In the genomic region with DNA sequence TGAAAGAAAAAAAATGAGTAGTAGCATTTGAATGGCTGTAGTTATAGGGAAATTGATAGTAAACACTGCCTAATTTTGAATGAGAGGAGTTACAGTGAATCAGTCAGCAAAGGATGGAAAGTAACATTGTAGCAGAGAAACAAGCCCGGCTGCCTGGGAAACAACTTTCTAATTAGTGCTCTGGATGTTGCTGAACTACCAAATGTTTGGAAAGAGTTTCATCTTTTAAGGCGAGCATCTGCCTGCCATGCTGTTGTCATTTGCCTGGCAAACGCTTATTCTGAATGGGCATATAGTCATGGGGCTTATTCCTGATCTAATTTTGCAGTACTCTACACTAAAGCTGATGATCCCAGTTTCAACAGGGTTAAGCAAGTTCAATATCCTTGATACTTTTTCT, we compare ENCODE assay signal across 20 cellular contexts.
DNase-seq lines count a peak whose midpoint lies in the region; ATAC-seq and TF ChIP-seq lines count a peak whose summit lies in the region.
"Had no signal": no experiment of that assay in that cellular context is flagged by ENCODE, and none has a peak within 500 bp of the region (broad histone marks: within the 10 kb centered on the region; RNA-seq: fewer than 3 reads in every experiment).

No MANE protein-coding gene starts in this region.

- H3K79me2 ChIP-seq in OCI-LY7 (ENCODE audit: insufficient read depth, low read depth, low read length): no peaks in the 10 kb centered on the region

- ATAC-seq in left cardiac atrium: no peak
- ATAC-seq: K562 had no signal

- no peaks in the 10 kb centered on the region for H3K9me2 ChIP-seq in OCI-LY7 (ENCODE audit: insufficient read depth, low read length)

- no peak overlapping the region for H2AFZ ChIP-seq in OCI-LY7 (ENCODE audit: low read length)

- BruUV-seq in OCI-LY7 (replicated peaks; lab: Mats Ljungman, UMichigan): no TSS peak

- no peaks in the 10 kb centered on the region for H4K20me1 ChIP-seq in OCI-LY7 (ENCODE audit: insufficient read depth, low read length)
- H4K20me1 ChIP-seq: BLaER1 had no signal

- TF ChIP-seq EP300 in transverse colon (IDR thresholded peaks at IDR 0.05; ENCODE audit: low read depth): no peak

- no peak for DNase-seq in left ventricle myocardium inferior
- no peak for DNase-seq in left cardiac atrium
- DNase-seq in NCI-H446 treated with DMSO at 0.1 percent for 48 hours (lab: John Stamatoyannopoulos, UW): peak; percentile 27
- DNase-seq in fibroblast of mammary gland (ENCODE audit: low read depth): peak; percentile 14
- no peak for DNase-seq in MV-4-11 (lab: John Stamatoyannopoulos, UW)
- DNase-seq in CD1c-positive myeloid dendritic cell (ENCODE audit: extremely low spot score): no peak
- no peak for DNase-seq in transverse colon
- no peak for DNase-seq in OCI-LY7 (ENCODE audit: low spot score)
- DNase-seq: CD4-positive, alpha-beta memory T cell; GOT3; NCI-H1048; NCI-H1417 treated with DMSO at 0.1 percent for 48 hours; NCI-H2029; Right ventricle myocardium superior; SW 1271 had no signal

- H3K4me1 ChIP-seq in left ventricle myocardium inferior (peaks cover 11% of the 10 kb centered on the region), transverse colon (no peaks in the 10 kb centered on the region), OCI-LY7 (ENCODE audit: insufficient read depth, low read length, poor library complexity, severe bottlenecking) (no peaks in the 10 kb centered on the region)
- H3K4me1 ChIP-seq: Caco-2 had no signal

- 74 to 80% methylated on average over 2 to 3 of the region's 3 CpGs for WGBS in transverse colon (ENCODE audit: low coverage in 1 of 2), 2 donors

- H3K27me3 ChIP-seq in left ventricle myocardium inferior (ENCODE audit: low read depth) (no peaks in the 10 kb centered on the region), transverse colon (no peaks in the 10 kb centered on the region)
- H3K27me3 ChIP-seq: BLaER1, MG63 had no signal

- H3K36me3 ChIP-seq in left ventricle myocardium inferior (no peaks in the 10 kb centered on the region), transverse colon (no peaks in the 10 kb centered on the region), OCI-LY7 (ENCODE audit: insufficient read depth, low read length) (no peaks in the 10 kb centered on the region)
- H3K36me3 ChIP-seq: BLaER1, MG63 had no signal

- CTCF ChIA-PET in OCI-LY7 (lab: Charles Lee; ENCODE audit: unreplicated experiment): no interaction called here

- POLR2A ChIA-PET in OCI-LY7 (lab: Charles Lee): no interaction called here

- TF ChIP-seq CTCF in left ventricle myocardium inferior (IDR thresholded peaks at IDR 0.05; ENCODE audit: borderline replicate concordance): no peak
- TF ChIP-seq CTCF in fibroblast of mammary gland (conservative IDR thresholded peaks at IDR 0.05; ENCODE audit: control insufficient read depth, insufficient read depth, low read depth, low read length): no peak
- no peak for TF ChIP-seq CTCF in transverse colon (IDR thresholded peaks at IDR 0.05)
- TF ChIP-seq CTCF in OCI-LY7 (conservative IDR thresholded peaks at IDR 0.05; ENCODE audit: low read length): no peak

- H3K9me3 ChIP-seq in left ventricle myocardium inferior (replicated peaks): no peaks in the 10 kb centered on the region
- no peaks in the 10 kb centered on the region for H3K9me3 ChIP-seq in transverse colon
- no peaks in the 10 kb centered on the region for H3K9me3 ChIP-seq in OCI-LY7 (ENCODE audit: low read length)
- H3K9me3 ChIP-seq: BLaER1, Caco-2, MG63 had no signal

- intact Hi-C loops in left ventricle myocardium inferior (cut with micrococcal nuclease): no loop called here
- intact Hi-C loops in left cardiac atrium (cut with DNase I): loop anchor here in 1 of 2 donors (10.0 kb wide), 1 partner anchor 132 kb away; no protein-coding TSS in a partner anchor
- intact Hi-C loops in transverse colon (cut with DNase I; ENCODE audit: low total_unique reads): no loop called here
- intact Hi-C loops in OCI-LY7 (cut with micrococcal nuclease; ENCODE audit: unreplicated experiment): no loop called here

- H3K27ac ChIP-seq in left ventricle myocardium inferior (replicated peaks) (peak overlapping the region; percentile 15), transverse colon (no peak overlapping the region), OCI-LY7 (ENCODE audit: low read depth, low read length, poor library complexity, severe bottlenecking) (no peak overlapping the region)
- H3K27ac ChIP-seq: BLaER1, HL-60 had no signal

- H3K4me3 ChIP-seq in left ventricle myocardium inferior (no peak overlapping the region), fibroblast of mammary gland (ENCODE audit: control insufficient read depth, low read depth, low read length) (no peak overlapping the region), transverse colon (no peak overlapping the region), OCI-LY7 (ENCODE audit: low read depth, low read length, poor library complexity, severe bottlenecking) (no peak overlapping the region)
- H3K4me3 ChIP-seq: BLaER1, K562, MG63 had no signal

- TF ChIP-seq POLR2A in transverse colon (IDR thresholded peaks at IDR 0.05): no peak

- no peak overlapping the region for H3K4me2 ChIP-seq in OCI-LY7 (ENCODE audit: low read length)
- H3K4me2 ChIP-seq: BLaER1 had no signal

- in situ Hi-C loops in transverse colon (cut with MboI; ENCODE audit: low pct_ligation_motif_present in 1 of 4, low pct_unique_long_range_greater_than_20kb in 1 of 4, low sequenced_read_pairs in 3 of 4): no loop called here

Comparison
In these comparisons a context has a peak if more than half of its experiments do, and no peak if none do; other contexts are left out.
1. DNase-seq: peak in NCI-H446 treated with DMSO at 0.1 percent for 48 hours (single experiment) and fibroblast of mammary gland (single experiment); none in left ventricle myocardium inferior (single experiment), left cardiac atrium (single experiment), MV-4-11 (single experiment), CD1c-positive myeloid dendritic cell (single experiment), transverse colon (single experiment) and OCI-LY7 (single experiment).